Comparison of ENCODE assay signal across 15 cellular contexts in genomic region chr2:85702172-85702571, GRCh38. TPM values are rescaled to one million over a fixed set of nuclear protein-coding genes. Genes with fewer than 3 reads are reported as not detected.
DNase-seq lines count a peak whose midpoint lies in the region; TF ChIP-seq lines count a peak whose summit lies in the region.
"Had no signal": no experiment of that assay in that cellular context is flagged by ENCODE, and none has a peak within 500 bp of the region (broad histone marks: within the 10 kb centered on the region; RNA-seq: fewer than 3 reads in every experiment).

No MANE protein-coding gene starts in this region.

- intact Hi-C loops in MCF 10A (cut with micrococcal nuclease) = no loop called here
- intact Hi-C loops in breast epithelium (cut with DNase I; ENCODE audit: low total_unique reads) = no loop called here
- intact Hi-C loops in tibial artery (cut with DNase I; ENCODE audit: low total_unique reads) = no loop called here

- H3K27ac ChIP-seq in breast epithelium = no peak overlapping the region
- H3K27ac ChIP-seq in SJSA1 = peak overlapping the region; percentile 78
- H3K27ac ChIP-seq in tibial artery = no peak overlapping the region
- H3K27ac ChIP-seq: vagina had no signal

- TF ChIP-seq CTCF in MCF 10A (IDR thresholded peaks at IDR 0.05; ENCODE audit: unreplicated experiment) (no peak), breast epithelium (IDR thresholded peaks at IDR 0.05) (no peak), epithelial cell of esophagus (IDR thresholded peaks at IDR 0.05; ENCODE audit: insufficient read depth, low read depth, low read length, missing control alignments) (no peak), GM10248 (IDR thresholded peaks at IDR 0.05; ENCODE audit: control extremely low read depth, extremely low read depth, low read depth, missing control alignments) (no peak), tibial artery (IDR thresholded peaks at IDR 0.05) (no peak)

- peak; percentile 76 for DNase-seq in MCF 10A (ENCODE audit: unreplicated experiment)
- no peak for DNase-seq in breast epithelium (ENCODE audit: low spot score in 2 of 2)
- peak in 1 of 2 experiments; percentile 82 for DNase-seq in SJSA1 (ENCODE audit: low read depth in 1 of 2, low spot score in 2 of 2)
- DNase-seq in epithelial cell of esophagus (ENCODE audit: low read depth) = peak; percentile 68
- no peak for DNase-seq in mucosa of gallbladder (ENCODE audit: low spot score)
- DNase-seq in GM10248 (ENCODE audit: extremely low spot score) = no peak
- no peak for DNase-seq in tibial artery
- no peak for DNase-seq in NCI-H524 (lab: John Stamatoyannopoulos, UW)
- DNase-seq: activated B cell treated with CpG ODN at 0.5 μM for 24 hours, lower lobe of right lung, NCI-H1092, retina had no signal

- H3K4me3 Mint-ChIP-seq in MCF 10A (ENCODE audit: unreplicated experiment) = peak overlapping the region; percentile 64
- H3K4me3 Mint-ChIP-seq: activated B cell treated with CpG ODN at 0.5 μM for 24 hours, B cell had no signal

- no peaks in the 10 kb centered on the region for H3K27me3 Mint-ChIP-seq in MCF 10A (ENCODE audit: insufficient read depth, unreplicated experiment)
- H3K27me3 Mint-ChIP-seq: activated B cell treated with CpG ODN at 0.5 μM for 24 hours, B cell had no signal

- no TSS peak for BruUV-seq in MCF 10A (replicated peaks; lab: Mats Ljungman, UMichigan)

- H3K9me3 ChIP-seq in breast epithelium (no peaks in the 10 kb centered on the region), SJSA1 (replicated peaks) (no peaks in the 10 kb centered on the region), tibial artery (no peaks in the 10 kb centered on the region)
- H3K9me3 ChIP-seq: lower lobe of right lung, vagina had no signal

- CTCF ChIA-PET in MCF 10A (lab: Yijun Ruan, JAX) (interaction anchor here (1.2 to 1.7 kb wide), 2 partner anchors 23 to 27 kb away, joined by 4 to 5 read pairs; no protein-coding TSS in a partner anchor), GM10248 (lab: Yijun Ruan, JAX) (interaction anchor here (7.8 kb wide), 1 partner anchor 25 kb away, joined by 128 read pairs; no protein-coding TSS in a partner anchor)

- H3K4me3 ChIP-seq in breast epithelium (no peak overlapping the region), SJSA1 (no peak overlapping the region), epithelial cell of esophagus (ENCODE audit: low read length) (no peak overlapping the region), tibial artery (no peak overlapping the region)
- H3K4me3 ChIP-seq: lower lobe of right lung, vagina had no signal

- H3K4me1 Mint-ChIP-seq in MCF 10A (ENCODE audit: insufficient read depth, unreplicated experiment) = peaks cover 59% of the 10 kb centered on the region

- peak overlapping the region; percentile 94 for H3K27ac Mint-ChIP-seq in MCF 10A (ENCODE audit: low read depth, unreplicated experiment)
- H3K27ac Mint-ChIP-seq: activated B cell treated with CpG ODN at 0.5 μM for 24 hours, B cell had no signal

- TF ChIP-seq POLR2A in breast epithelium (IDR thresholded peaks at IDR 0.05) = no peak

- H3K27me3 ChIP-seq in breast epithelium (no peaks in the 10 kb centered on the region), SJSA1 (replicated peaks) (no peaks in the 10 kb centered on the region), tibial artery (peaks cover 0 to 10% of the 10 kb centered on the region in 2 donors)
- H3K27me3 ChIP-seq: vagina had no signal

- H3K36me3 Mint-ChIP-seq in MCF 10A (ENCODE audit: insufficient read depth, unreplicated experiment) = no peaks in the 10 kb centered on the region
- H3K36me3 Mint-ChIP-seq: activated naive CD4-positive, alpha-beta T cell treated with anti-CD3 and anti-CD28 coated beads, Interleukin-2, amount 50 U/mL, for 72 hours had no signal

- H3K9me3 Mint-ChIP-seq in MCF 10A (ENCODE audit: unreplicated experiment) = peaks cover 7% of the 10 kb centered on the region
- H3K9me3 Mint-ChIP-seq: activated B cell treated with CpG ODN at 0.5 μM for 24 hours; activated naive CD4-positive, alpha-beta T cell treated with anti-CD3 and anti-CD28 coated beads, Interleukin-2, amount 50 U/mL, for 72 hours had no signal

- H3K4me1 ChIP-seq in breast epithelium (peaks cover 0 to 4% of the 10 kb centered on the region in 2 donors), SJSA1 (replicated peaks) (peaks cover 37% of the 10 kb centered on the region), tibial artery (peaks cover 0 to 24% (median 17%) of the 10 kb centered on the region in 4 donors)
- H3K4me1 ChIP-seq: vagina had no signal

- H3K36me3 ChIP-seq in breast epithelium (no peaks in the 10 kb centered on the region), SJSA1 (no peaks in the 10 kb centered on the region), tibial artery (no peaks in the 10 kb centered on the region)
- H3K36me3 ChIP-seq: lower lobe of right lung, vagina had no signal

- POLR2A ChIA-PET in MCF 10A (lab: Yijun Ruan, JAX) = interaction anchor here (0.8 to 2.1 kb wide), 3 partner anchors 20 to 32 kb away, joined by 4 to 8 read pairs (median 4); no protein-coding TSS in a partner anchor
- POLR2A ChIA-PET in GM10248 (lab: Yijun Ruan, JAX) = no interaction called here

RNA-seq across cellular contexts. Expression of gene GNLY, which starts 8.0 kb away (rescaled TPM):
- total RNA-seq in MCF 10A (2022) (not detected in 2 replicates), breast epithelium (1 to 10 TPM; 2.0 to 2.6 (median 2.1) TPM), mucosa of gallbladder (0.95 TPM)
- total RNA-seq in SJSA1 (2014; rRNA removed; shearing (Covaris generic)) = not detected in 2 replicates

RNA-seq across cellular contexts. Expression of gene SFTPB, which starts 34.2 kb away (rescaled TPM):
- 0.26 and 0.32 TPM in 2 replicates for total RNA-seq in MCF 10A (2022)
- total RNA-seq in breast epithelium = 1 to 10 TPM in 1 of 3 donors, not detected in 2; 3.7 TPM
- total RNA-seq in SJSA1 (2014; rRNA removed; shearing (Covaris generic)) = not detected in 2 replicates
- total RNA-seq in mucosa of gallbladder = 11.5 TPM
- total RNA-seq: activated B cell treated with CpG ODN at 0.5 μM for 24 hours; activated naive CD4-positive, alpha-beta T cell treated with anti-CD3 and anti-CD28 coated beads, Interleukin-2, amount 50 U/mL, for 72 hours; B cell; vagina had no signal

RNA-seq across cellular contexts. Expression of gene ATOH8, which starts 51.6 kb away (rescaled TPM):
- 0.72 and 1.2 TPM in 2 replicates for total RNA-seq in MCF 10A (2022)
- total RNA-seq in breast epithelium = 100 to 1,000 TPM in 1 of 3 donors, 10 to 100 TPM in 2; 20.8 to 167 (median 46.2) TPM
- total RNA-seq in SJSA1 (2014; rRNA removed; shearing (Covaris generic)) = 9.8 and 16.4 TPM in 2 replicates
- total RNA-seq in mucosa of gallbladder = 9.0 TPM
- total RNA-seq: activated B cell treated with CpG ODN at 0.5 μM for 24 hours; activated naive CD4-positive, alpha-beta T cell treated with anti-CD3 and anti-CD28 coated beads, Interleukin-2, amount 50 U/mL, for 72 hours; B cell had no signal

Comparison
In these comparisons a context has a peak if more than half of its experiments do, and no peak if none do; other contexts are left out.
1. DNase-seq: peak in MCF 10A (single experiment) and epithelial cell of esophagus (single experiment); none in breast epithelium (0 of 2), mucosa of gallbladder (single experiment), GM10248 (single experiment), tibial artery (0 of 2) and NCI-H524 (0 of 2).